In genomic region chr3:119139360-119139759, GRCh38 we compare ENCODE assay signal across 4 cellular contexts. TPM values are rescaled to one million over a fixed set of nuclear protein-coding genes. Genes with fewer than 3 reads are reported as not detected.
"Had no signal": no experiment of that assay in that cellular context is flagged by ENCODE, and none has a peak within 500 bp of the region (broad histone marks: within the 10 kb centered on the region; RNA-seq: fewer than 3 reads in every experiment).

No MANE protein-coding gene starts in this region.

RNA-seq across cellular contexts. Expression of gene TEX55, which starts 6.6 kb away (rescaled TPM):
- total RNA-seq: HT-29, HT1080, IMR-90 had no signal
- polyA plus RNA-seq: IgD-negative memory B cell, IMR-90 had no signal

RNA-seq across cellular contexts. Expression of gene UPK1B, which starts 34.0 kb away (rescaled TPM):
- total RNA-seq: HT-29, HT1080 had no signal
- polyA plus RNA-seq: IgD-negative memory B cell had no signal
